1 cellular context compared by ENCODE assay signal in the genomic region with DNA sequence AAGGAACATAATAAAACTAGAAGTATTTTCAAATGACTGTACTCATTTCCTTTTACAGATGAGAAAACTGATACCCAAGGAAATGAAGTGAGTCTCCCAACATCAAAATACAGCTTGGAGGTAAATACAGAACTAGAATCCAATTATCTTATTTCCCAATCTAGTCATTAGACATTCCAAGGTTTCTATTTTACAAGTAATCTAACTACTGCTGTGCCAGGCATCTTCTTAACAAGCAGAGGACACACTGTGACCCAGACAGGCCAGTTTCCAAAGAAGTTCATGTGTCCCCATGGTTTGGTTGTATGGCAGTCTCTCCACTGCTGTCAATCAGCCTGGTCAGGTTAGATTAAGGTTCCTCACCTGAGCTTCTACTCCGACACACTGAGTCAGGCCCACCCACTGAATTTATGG.
TF ChIP-seq lines count a peak whose summit lies in the region.

No MANE protein-coding gene starts in this region.

TF ChIP-seq in HCT116, 20 proteins besides CTCF, POLR2A, EP300 and RAD21 (continued from another document):
- TF ChIP-seq, protein P1, sequence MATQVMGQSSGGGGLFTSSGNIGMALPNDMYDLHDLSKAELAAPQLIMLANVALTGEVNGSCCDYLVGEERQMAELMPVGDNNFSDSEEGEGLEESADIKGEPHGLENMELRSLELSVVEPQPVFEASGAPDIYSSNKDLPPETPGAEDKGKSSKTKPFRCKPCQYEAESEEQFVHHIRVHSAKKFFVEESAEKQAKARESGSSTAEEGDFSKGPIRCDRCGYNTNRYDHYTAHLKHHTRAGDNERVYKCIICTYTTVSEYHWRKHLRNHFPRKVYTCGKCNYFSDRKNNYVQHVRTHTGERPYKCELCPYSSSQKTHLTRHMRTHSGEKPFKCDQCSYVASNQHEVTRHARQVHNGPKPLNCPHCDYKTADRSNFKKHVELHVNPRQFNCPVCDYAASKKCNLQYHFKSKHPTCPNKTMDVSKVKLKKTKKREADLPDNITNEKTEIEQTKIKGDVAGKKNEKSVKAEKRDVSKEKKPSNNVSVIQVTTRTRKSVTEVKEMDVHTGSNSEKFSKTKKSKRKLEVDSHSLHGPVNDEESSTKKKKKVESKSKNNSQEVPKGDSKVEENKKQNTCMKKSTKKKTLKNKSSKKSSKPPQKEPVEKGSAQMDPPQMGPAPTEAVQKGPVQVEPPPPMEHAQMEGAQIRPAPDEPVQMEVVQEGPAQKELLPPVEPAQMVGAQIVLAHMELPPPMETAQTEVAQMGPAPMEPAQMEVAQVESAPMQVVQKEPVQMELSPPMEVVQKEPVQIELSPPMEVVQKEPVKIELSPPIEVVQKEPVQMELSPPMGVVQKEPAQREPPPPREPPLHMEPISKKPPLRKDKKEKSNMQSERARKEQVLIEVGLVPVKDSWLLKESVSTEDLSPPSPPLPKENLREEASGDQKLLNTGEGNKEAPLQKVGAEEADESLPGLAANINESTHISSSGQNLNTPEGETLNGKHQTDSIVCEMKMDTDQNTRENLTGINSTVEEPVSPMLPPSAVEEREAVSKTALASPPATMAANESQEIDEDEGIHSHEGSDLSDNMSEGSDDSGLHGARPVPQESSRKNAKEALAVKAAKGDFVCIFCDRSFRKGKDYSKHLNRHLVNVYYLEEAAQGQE (IDR thresholded peaks at IDR 0.05; ENCODE audit: low read depth), result no peak
